ENCODE assay signal across 23 cellular contexts in the genomic region with DNA sequence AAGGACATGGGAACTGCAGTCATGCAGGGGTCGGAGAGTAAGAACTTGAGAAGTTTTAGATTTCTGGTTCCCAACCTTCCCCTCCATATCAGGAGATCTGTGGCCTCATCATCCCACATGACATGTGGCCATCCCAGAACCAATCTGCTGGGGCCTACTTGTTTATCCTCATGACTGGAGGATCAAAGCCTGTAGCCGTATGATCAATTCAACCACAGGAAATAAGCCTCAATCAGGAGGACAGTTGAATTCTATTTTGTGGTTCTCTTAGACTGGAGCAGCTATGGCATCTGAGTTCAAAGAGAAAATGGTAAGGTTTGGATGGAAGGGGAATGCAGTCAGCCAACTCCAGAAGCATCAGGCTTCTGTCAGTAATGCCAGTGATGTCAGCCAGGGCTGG. TPM values are rescaled to one million over a fixed set of nuclear protein-coding genes. Genes with fewer than 3 reads are reported as not detected.
"Had no signal": no experiment of that assay in that cellular context is flagged by ENCODE, and none has a peak within 500 bp of the region (broad histone marks: within the 10 kb centered on the region; RNA-seq: fewer than 3 reads in every experiment).

No MANE protein-coding gene starts in this region.

- H3K4me1 ChIP-seq: sigmoid colon had no signal

- H3K9me3 Mint-ChIP-seq: effector memory CD8-positive, alpha-beta T cell; type B pancreatic cell had no signal

- H3K27me3 ChIP-seq: esophagus muscularis mucosa, sigmoid colon, thyroid gland had no signal

- H3K36me3 Mint-ChIP-seq: type B pancreatic cell had no signal

- H3K4me3 Mint-ChIP-seq: dendritic cell treated with granulocyte-macrophage colony-stimulating factor and Interleukin-4, amounts not matched to agents 40 ng/mL and 50 ng/mL, for 4 days; effector memory CD8-positive, alpha-beta T cell; naive thymus-derived CD8-positive, alpha-beta T cell; type B pancreatic cell had no signal

- H3K4me3 ChIP-seq: esophagus muscularis mucosa, lung, mucosa of descending colon, sigmoid colon, skin epidermis, thyroid gland had no signal

- DNase-seq: effector memory CD8-positive, alpha-beta T cell; kidney; left colon; left ventricle myocardium superior; mesendoderm; mucosa of descending colon; naive thymus-derived CD8-positive, alpha-beta T cell; posterior cingulate gyrus; sigmoid colon; stimulated activated CD4-positive, alpha-beta T cell treated with anti-CD3 and anti-CD28 coated beads, Interleukin-12 subunit alpha, Interleukin-12 subunit beta, amount 100 ng/mL, for 4 hours; stimulated activated naive CD4-positive, alpha-beta T cell treated with Interleukin-2 at 50 U/mL for 16 hours; thyroid gland had no signal

- H3K27ac Mint-ChIP-seq: dendritic cell treated with granulocyte-macrophage colony-stimulating factor and Interleukin-4, amounts not matched to agents 40 ng/mL and 50 ng/mL, for 4 days; effector memory CD8-positive, alpha-beta T cell; naive thymus-derived CD8-positive, alpha-beta T cell; type B pancreatic cell had no signal

- H3K36me3 ChIP-seq: esophagus muscularis mucosa, neutrophil, sigmoid colon, thyroid gland had no signal

- H3K27ac ChIP-seq: epithelial cell of prostate, neutrophil, sigmoid colon, thyroid gland had no signal

- H3K4me1 Mint-ChIP-seq: naive thymus-derived CD8-positive, alpha-beta T cell had no signal

- FAIRE-seq: colon, kidney, urothelium cell line had no signal

- ATAC-seq: effector memory CD8-positive, alpha-beta T cell; left colon; mucosa of descending colon; naive thymus-derived CD8-positive, alpha-beta T cell had no signal

- H3K9me3 ChIP-seq: esophagus muscularis mucosa, mucosa of descending colon, neutrophil, thyroid gland had no signal

RNA-seq across cellular contexts. Expression of gene IL16, which starts 57.2 kb away (rescaled TPM):
- total RNA-seq: osteocyte had no signal
- polyA plus RNA-seq: neural cell had no signal
